Comparison of ENCODE assay signal across 8 cellular contexts in the genomic region with DNA sequence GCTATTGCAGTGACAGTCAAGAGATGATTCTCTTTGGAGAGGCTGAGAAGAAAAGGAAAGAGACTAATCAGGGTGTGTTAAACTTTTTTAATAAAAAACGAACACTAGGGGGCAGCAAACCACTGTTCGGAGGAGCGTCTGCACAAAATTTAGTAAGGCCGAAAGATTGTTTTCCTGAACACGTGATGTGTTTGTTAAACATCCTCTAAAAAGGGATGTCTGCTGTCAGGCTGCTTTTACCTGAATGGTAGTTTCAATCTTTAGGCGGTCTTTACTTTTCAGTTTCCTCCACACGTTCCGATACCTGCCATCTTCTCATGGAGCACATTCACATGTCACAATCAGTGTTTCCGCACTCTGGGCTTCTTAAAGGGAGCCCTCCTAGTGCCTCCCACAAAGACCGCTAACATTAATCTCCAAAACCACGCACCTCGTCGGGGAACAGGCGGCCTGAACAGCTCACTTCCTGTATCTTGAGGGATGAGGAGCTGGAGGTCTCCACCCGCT.
DNase-seq lines count a peak whose midpoint lies in the region; ATAC-seq and TF ChIP-seq lines count a peak whose summit lies in the region.

No MANE protein-coding gene starts in this region.

- ATAC-seq in HG03354 (IDR thresholded peaks at IDR 0.05; ENCODE audit: poor library complexity, severe bottlenecking, unreplicated experiment) (peak; percentile 60), natural killer cell (peak; percentile 55 to 76 (median 63))

- no peaks in the 10 kb centered on the region for H3K36me3 Mint-ChIP-seq in natural killer cell

- H3K27ac ChIP-seq in esophagus squamous epithelium (no peak overlapping the region), tibial artery (peak overlapping the region in 1 of 2 donors; percentile 21)

- TF ChIP-seq CTCF in esophagus squamous epithelium (IDR thresholded peaks at IDR 0.05) (peak; percentile 55 to 73 (median 68)), natural killer cell (IDR thresholded peaks at IDR 0.05) (peak; percentile 41), tibial artery (IDR thresholded peaks at IDR 0.05) (peak; percentile 33 to 56)

- no peaks in the 10 kb centered on the region for H3K27me3 ChIP-seq in esophagus squamous epithelium
- H3K27me3 ChIP-seq in tibial artery = no peaks in the 10 kb centered on the region

- DNase-seq in GM03348 (ENCODE audit: low spot score) = peak; percentile 70
- DNase-seq in NOMO-1 treated with dmso at 0.1 percent for 144 hours (lab: John Stamatoyannopoulos, UW; ENCODE audit: unreplicated experiment) = peak; percentile 37
- peak; percentile 7 for DNase-seq in activated T-cell treated with anti-CD3 and anti-CD28 coated beads for 1 hour (ENCODE audit: low read depth)
- DNase-seq in esophagus squamous epithelium (lab: John Stamatoyannopoulos, UW) = no peak
- peak; percentile 18 for DNase-seq in natural killer cell
- no peak for DNase-seq in tibial artery
- no peak for DNase-seq in NK-92 treated with Interleukin-12 subunit alpha and Interleukin-12 subunit beta, amount 100 ng/mL, for 24 hours (lab: John Stamatoyannopoulos, UW)

- H3K4me3 Mint-ChIP-seq in natural killer cell = peak overlapping the region; percentile 74

- H3K36me3 ChIP-seq in esophagus squamous epithelium = no peaks in the 10 kb centered on the region
- H3K36me3 ChIP-seq in tibial artery = no peaks in the 10 kb centered on the region

- peaks cover 9 to 10% of the 10 kb centered on the region in 2 donors for H3K4me1 Mint-ChIP-seq in natural killer cell

- H3K9me3 Mint-ChIP-seq in natural killer cell = no peaks in the 10 kb centered on the region

- H3K9me3 ChIP-seq in esophagus squamous epithelium (no peaks in the 10 kb centered on the region), tibial artery (no peaks in the 10 kb centered on the region)

- H3K27me3 Mint-ChIP-seq in natural killer cell (ENCODE audit: low read depth in 2 of 2) = no peaks in the 10 kb centered on the region

- H3K4me3 ChIP-seq in esophagus squamous epithelium (peak overlapping the region in 1 of 4 donors; percentile 42), tibial artery (no peak overlapping the region)

- WGBS in esophagus squamous epithelium, 2 donors = 24 to 29% methylated on average over 14 to 15 of the region's 15 CpGs

- no peak for TF ChIP-seq POLR2A in esophagus squamous epithelium (IDR thresholded peaks at IDR 0.05)

- intact Hi-C loops in esophagus squamous epithelium (cut with DNase I) = loop anchor here (10.0 kb wide), 1 partner anchor 486 kb away; no protein-coding TSS in a partner anchor
- intact Hi-C loops in natural killer cell (cut with micrococcal nuclease) = loop anchor here (1.0 kb wide), 1 partner anchor 1161 kb away; a partner anchor contains a TSS
- intact Hi-C loops in tibial artery (cut with DNase I; ENCODE audit: low total_unique reads) = no loop called here

- H3K4me1 ChIP-seq in esophagus squamous epithelium (peaks cover 5 to 11% (median 7%) of the 10 kb centered on the region in 3 donors), tibial artery (peaks cover 0 to 10% (median 6%) of the 10 kb centered on the region in 4 donors)

- peak overlapping the region; percentile 61 to 77 for H3K27ac Mint-ChIP-seq in natural killer cell

Comparison
In these comparisons a context has a peak if more than half of its experiments do, and no peak if none do; other contexts are left out.
1. DNase-seq: peak in GM03348 (single experiment), NOMO-1 treated with dmso at 0.1 percent for 144 hours (single experiment), activated T-cell treated with anti-CD3 and anti-CD28 coated beads for 1 hour (single experiment) and natural killer cell (single experiment); none in esophagus squamous epithelium (single experiment), tibial artery (0 of 2) and NK-92 treated with Interleukin-12 subunit alpha and Interleukin-12 subunit beta, amount 100 ng/mL, for 24 hours (single experiment).
2. Peak in every context shown above with its lines, with median percentiles within 50 percentile points of each other: CTCF ChIP-seq.